8 cellular contexts compared by ENCODE assay signal in genomic region chr1:15620155-15620545, GRCh38. TPM values are rescaled to one million over a fixed set of nuclear protein-coding genes. Genes with fewer than 3 reads are reported as not detected.
DNase-seq lines count a peak whose midpoint lies in the region; ATAC-seq and TF ChIP-seq lines count a peak whose summit lies in the region.

No MANE protein-coding gene starts in this region.

- H3K4me1 ChIP-seq in OCI-LY1 (ENCODE audit: insufficient read depth, low read length, severe bottlenecking) (peaks cover 40% of the 10 kb centered on the region), endocrine pancreas (ENCODE audit: control insufficient read depth, insufficient read depth, low read length) (peaks cover 19% of the 10 kb centered on the region), osteoblast (ENCODE audit: insufficient read depth, low read length) (peaks cover 28% of the 10 kb centered on the region)

- H3K36me3 ChIP-seq in OCI-LY1 (ENCODE audit: insufficient read depth, low read length) (peaks cover 9% of the 10 kb centered on the region; the same call in 1 of the 2 replicates), endocrine pancreas (ENCODE audit: control insufficient read depth, insufficient read depth, low read length) (no peaks in the 10 kb centered on the region), osteoblast (ENCODE audit: insufficient read depth, low read length) (no peaks in the 10 kb centered on the region)

- no peaks in the 10 kb centered on the region for H3K27me3 ChIP-seq in OCI-LY1 (ENCODE audit: insufficient read depth, low read length)
- H3K27me3 ChIP-seq in endocrine pancreas (ENCODE audit: control insufficient read depth, insufficient read depth, low read length) = no peaks in the 10 kb centered on the region
- H3K27me3 ChIP-seq in osteoblast (ENCODE audit: insufficient read depth, low read length) = no peaks in the 10 kb centered on the region

- H3K4me3 ChIP-seq in OCI-LY1 (ENCODE audit: low read depth, low read length, poor library complexity, severe bottlenecking) (peak overlapping the region; percentile 15), endocrine pancreas (ENCODE audit: control insufficient read depth, insufficient read depth, low read length) (peak overlapping the region; percentile 17), osteoblast (ENCODE audit: insufficient read depth, low read length) (no peak overlapping the region)

- no peak for ATAC-seq in GM19452 (IDR thresholded peaks at IDR 0.05; ENCODE audit: unreplicated experiment)

- H2AFZ ChIP-seq in OCI-LY1 (ENCODE audit: low read length) (no peak overlapping the region), osteoblast (ENCODE audit: low read length) (no peak overlapping the region)

- H3K79me2 ChIP-seq in OCI-LY1 (ENCODE audit: insufficient read depth, low read length) (peaks cover 75% of the 10 kb centered on the region), osteoblast (ENCODE audit: insufficient read depth, low read length) (peaks cover 77% of the 10 kb centered on the region)

- DNase-seq in EL (peak; percentile 76), osteoblast (ENCODE audit: insufficient read length, low spot score, missing footprints) (no peak), NOMO-1 treated with dmso at 0.1 percent for 144 hours (lab: John Stamatoyannopoulos, UW; ENCODE audit: unreplicated experiment) (no peak), NCI-H146 treated with DMSO at 0.1 percent for 48 hours (lab: John Stamatoyannopoulos, UW; ENCODE audit: unreplicated experiment) (no peak), GF-D8 (lab: John Stamatoyannopoulos, UW) (no peak)

- H4K20me1 ChIP-seq in OCI-LY1 (ENCODE audit: insufficient read depth, low read length) = peaks cover 2% of the 10 kb centered on the region; the same call in 1 of the 2 replicates
- H4K20me1 ChIP-seq in osteoblast (ENCODE audit: insufficient read depth, low read length) = peaks cover 33% of the 10 kb centered on the region

- TF ChIP-seq CTCF in OCI-LY1 (IDR thresholded peaks at IDR 0.05; ENCODE audit: low read length) (no peak), osteoblast (IDR thresholded peaks at IDR 0.05; ENCODE audit: extremely low read depth, low read depth, low read length) (no peak)

- H3K27ac ChIP-seq in OCI-LY1 (ENCODE audit: low read depth, low read length, poor library complexity, severe bottlenecking) (no peak overlapping the region), osteoblast (ENCODE audit: low read depth, low read length) (peak overlapping the region; percentile 5)

- H3K9me3 ChIP-seq in OCI-LY1 (ENCODE audit: low read length) (no peaks in the 10 kb centered on the region), endocrine pancreas (ENCODE audit: control insufficient read depth, low read length) (no peaks in the 10 kb centered on the region), osteoblast (ENCODE audit: low read depth, low read length) (no peaks in the 10 kb centered on the region)

- no peaks in the 10 kb centered on the region for H3F3A ChIP-seq in OCI-LY1 (ENCODE audit: insufficient read depth, low read length)

- H3K4me2 ChIP-seq in OCI-LY1 (ENCODE audit: low read length) (peak overlapping the region; percentile 40), osteoblast (ENCODE audit: insufficient read depth, low read length) (peak overlapping the region; percentile 25)

- no peaks in the 10 kb centered on the region for H3K9me2 ChIP-seq in OCI-LY1 (ENCODE audit: low read depth, low read length)

- no peak overlapping the region for H3K9ac ChIP-seq in OCI-LY1 (ENCODE audit: low read length)
- no peak overlapping the region for H3K9ac ChIP-seq in endocrine pancreas (ENCODE audit: control insufficient read depth, insufficient read depth, low read length)

RNA-seq across cellular contexts. Expression of gene DDI2, which starts 2.9 kb away (rescaled TPM):
- 29.3 and 29.5 TPM in 2 replicates for total RNA-seq in osteoblast

RNA-seq across cellular contexts. Expression of gene AGMAT, which starts 35.3 kb away (rescaled TPM):
- total RNA-seq in osteoblast = 2.2 and 2.7 TPM in 2 replicates
